24 cellular contexts compared by ENCODE assay signal in genomic region chrX:150182176-150182575, GRCh38.
"Had no signal": no experiment of that assay in that cellular context is flagged by ENCODE, and none has a peak within 500 bp of the region (broad histone marks: within the 10 kb centered on the region; RNA-seq: fewer than 3 reads in every experiment).

No MANE protein-coding gene starts in this region.

- ATAC-seq: activated CD4-positive, alpha-beta T cell treated with anti-CD3 and anti-CD28 coated beads for 36 hours; activated T-cell treated with anti-CD3 and anti-CD28 coated beads, Interleukin-2, amount 50 U/mL, for 4 hours; foreskin keratinocyte; left ventricle myocardium superior; natural killer cell; upper lobe of right lung had no signal

- H3K4me1 ChIP-seq: adrenal gland, ascending aorta, breast epithelium, foreskin keratinocyte, prostate gland, upper lobe of right lung had no signal

- H3K27ac ChIP-seq: adrenal gland, ascending aorta, breast epithelium, coronary artery, epithelial cell of prostate, foreskin keratinocyte, hepatocyte, ovary, prostate gland, upper lobe of right lung had no signal

- H3K9me3 ChIP-seq: adrenal gland, ovary, prostate gland, upper lobe of right lung had no signal

- H3K4me3 ChIP-seq: adrenal gland, ascending aorta, breast epithelium, coronary artery, hepatocyte, ovary, prostate gland, upper lobe of right lung had no signal

- H3K36me3 ChIP-seq: adrenal gland, ascending aorta, breast epithelium, ovary, prostate gland, upper lobe of right lung had no signal

- H3K27me3 ChIP-seq: adrenal gland, ascending aorta, foreskin keratinocyte, hepatocyte, ovary, upper lobe of right lung had no signal

- DNase-seq: activated B cell treated with CpG ODN at 0.5 μM for 24 hours; activated CD4-positive, alpha-beta T cell treated with anti-CD3 and anti-CD28 coated beads for 36 hours; activated CD4-positive, alpha-beta T cell treated with anti-CD3 and anti-CD28 coated beads, Interleukin-2, amount 50 U/mL, for 48 hours; activated CD8-positive, alpha-beta memory T cell treated with anti-CD3 and anti-CD28 coated beads, Interleukin-2, amount 50 U/mL, for 48 hours; activated naive CD4-positive, alpha-beta T cell; activated T-cell treated with anti-CD3 and anti-CD28 coated beads, Interleukin-2, amount 50 U/mL, for 4 hours; adrenal gland; endodermal cell; foreskin keratinocyte; immature natural killer cell; left ventricle myocardium superior; mammary epithelial cell; natural killer cell; ovary; stimulated activated CD4-positive, alpha-beta T cell treated with anti-CD3 and anti-CD28 coated beads, Interleukin-4, amount 100 ng/mL, for 24 hours; stimulated activated naive CD4-positive, alpha-beta T cell treated with Interleukin-2 at 50 U/mL for 16 hours; T-helper 9 cell; upper lobe of right lung had no signal
